ENCODE assay signal across 6 cellular contexts in genomic region chr19:6739884-6740588, GRCh38. TPM values are rescaled to one million over a fixed set of nuclear protein-coding genes. Genes with fewer than 3 reads are reported as not detected.
A peak's percentile ranks its signal among the peaks of the same experiment; 100 is the strongest.
DNase-seq lines count a peak whose midpoint lies in the region; ATAC-seq and TF ChIP-seq lines count a peak whose summit lies in the region.

No MANE protein-coding gene starts in this region.

- intact Hi-C loops in activated T-helper 1 cell treated with anti-CD3 and anti-CD28 coated beads, Interleukin-12 subunit alpha, Interleukin-12 subunit beta, Interleukin-2, Interleukin-4 antibody, amounts not matched to agents 30 ng/mL and 10 ng/mL and 1 ng/mL, durations not matched to agents 14 hours and 24 hours and 36 hours (cut with micrococcal nuclease): loop anchor here (1.0 to 5.0 kb wide), 4 partner anchors 32 to 367 kb away; partner anchors contain the start of genes ALKBH7, TNFSF9 and VAV1
- intact Hi-C loops in lower lobe of right lung (cut with DNase I): no loop called here

- peak overlapping the region; percentile 56 for H3K4me3 ChIP-seq in HL-60 (replicated peaks; ENCODE audit: insufficient read depth, low read length)
- peak overlapping the region; percentile 93 for H3K4me3 ChIP-seq in lower lobe of right lung

- H3K27ac ChIP-seq in HL-60 (replicated peaks) (no peak overlapping the region), lower lobe of right lung (peak overlapping the region; percentile 81)

- peaks cover 20% of the 10 kb centered on the region for H3K36me3 ChIP-seq in lower lobe of right lung

- peaks cover 42% of the 10 kb centered on the region for H3K4me1 Mint-ChIP-seq in activated T-helper 1 cell treated with anti-CD3 and anti-CD28 coated beads, Interleukin-12 subunit alpha, Interleukin-12 subunit beta, Interleukin-2, Interleukin-4 antibody, amounts not matched to agents 30 ng/mL and 10 ng/mL and 1 ng/mL, durations not matched to agents 14 hours and 24 hours and 36 hours (ENCODE audit: low read depth)

- no peaks in the 10 kb centered on the region for H3K27me3 Mint-ChIP-seq in activated T-helper 1 cell treated with anti-CD3 and anti-CD28 coated beads, Interleukin-12 subunit alpha, Interleukin-12 subunit beta, Interleukin-2, Interleukin-4 antibody, amounts not matched to agents 30 ng/mL and 10 ng/mL and 1 ng/mL, durations not matched to agents 14 hours and 24 hours and 36 hours (ENCODE audit: insufficient read depth)

- H3K4me3 Mint-ChIP-seq in activated T-helper 1 cell treated with anti-CD3 and anti-CD28 coated beads, Interleukin-12 subunit alpha, Interleukin-12 subunit beta, Interleukin-2, Interleukin-4 antibody, amounts not matched to agents 30 ng/mL and 10 ng/mL and 1 ng/mL, durations not matched to agents 14 hours and 24 hours and 36 hours: peak overlapping the region; percentile 87

- ATAC-seq in lower lobe of right lung (no peak), GM21737 (IDR thresholded peaks at IDR 0.05; ENCODE audit: unreplicated experiment) (no peak), GM19023 (IDR thresholded peaks at IDR 0.05; ENCODE audit: unreplicated experiment) (no peak)

- H3K27me3 ChIP-seq in HL-60 (ENCODE audit: insufficient read depth, poor library complexity, severe bottlenecking) (no peaks in the 10 kb centered on the region), lower lobe of right lung (ENCODE audit: low read depth) (no peaks in the 10 kb centered on the region)

- peaks cover 26% of the 10 kb centered on the region for H3K36me3 Mint-ChIP-seq in activated T-helper 1 cell treated with anti-CD3 and anti-CD28 coated beads, Interleukin-12 subunit alpha, Interleukin-12 subunit beta, Interleukin-2, Interleukin-4 antibody, amounts not matched to agents 30 ng/mL and 10 ng/mL and 1 ng/mL, durations not matched to agents 14 hours and 24 hours and 36 hours (ENCODE audit: low read depth)

- H3K9me3 Mint-ChIP-seq in activated T-helper 1 cell treated with anti-CD3 and anti-CD28 coated beads, Interleukin-12 subunit alpha, Interleukin-12 subunit beta, Interleukin-2, Interleukin-4 antibody, amounts not matched to agents 30 ng/mL and 10 ng/mL and 1 ng/mL, durations not matched to agents 14 hours and 24 hours and 36 hours: no peaks in the 10 kb centered on the region

- DNase-seq in HL-60 (ENCODE audit: low read depth in 1 of 2, low spot score in 1 of 2) (no peak), lower lobe of right lung (peak; percentile 69), GDM1 (lab: John Stamatoyannopoulos, UW) (no peak)
- DNase-seq in activated T-helper 1 cell treated with anti-CD3 and anti-CD28 coated beads, Interleukin-12 subunit alpha, Interleukin-12 subunit beta, Interleukin-2, Interleukin-4 antibody, amounts not matched to agents 30 ng/mL and 10 ng/mL and 1 ng/mL, durations not matched to agents 14 hours and 24 hours and 36 hours (ENCODE audit: low spot score): no peak

- peak overlapping the region; percentile 63 for H3K27ac Mint-ChIP-seq in activated T-helper 1 cell treated with anti-CD3 and anti-CD28 coated beads, Interleukin-12 subunit alpha, Interleukin-12 subunit beta, Interleukin-2, Interleukin-4 antibody, amounts not matched to agents 30 ng/mL and 10 ng/mL and 1 ng/mL, durations not matched to agents 14 hours and 24 hours and 36 hours

- H3K9me3 ChIP-seq in lower lobe of right lung: no peaks in the 10 kb centered on the region

- H3K4me1 ChIP-seq in lower lobe of right lung: peaks cover 73% of the 10 kb centered on the region

- no peak for TF ChIP-seq CTCF in HL-60 (IDR thresholded peaks at IDR 0.05; ENCODE audit: insufficient read depth, low read length)
- TF ChIP-seq CTCF in lower lobe of right lung (IDR thresholded peaks at IDR 0.05): no peak

RNA-seq across cellular contexts. Expression of gene TRIP10, which starts 0.6 kb away (rescaled TPM):
- total RNA-seq in activated T-helper 1 cell treated with anti-CD3 and anti-CD28 coated beads, Interleukin-12 subunit alpha, Interleukin-12 subunit beta, Interleukin-2, Interleukin-4 antibody, amounts not matched to agents 30 ng/mL and 10 ng/mL and 1 ng/mL, durations not matched to agents 14 hours and 24 hours and 36 hours: 61.2 and 62.0 TPM in 2 replicates
- 65.8 TPM for total RNA-seq in lower lobe of right lung

RNA-seq across cellular contexts. Expression of gene GPR108, which starts 2.7 kb away (rescaled TPM):
- total RNA-seq in activated T-helper 1 cell treated with anti-CD3 and anti-CD28 coated beads, Interleukin-12 subunit alpha, Interleukin-12 subunit beta, Interleukin-2, Interleukin-4 antibody, amounts not matched to agents 30 ng/mL and 10 ng/mL and 1 ng/mL, durations not matched to agents 14 hours and 24 hours and 36 hours: 106 and 108 TPM in 2 replicates
- total RNA-seq in lower lobe of right lung: 87.0 TPM

RNA-seq across cellular contexts. Expression of gene C3, which starts 19.6 kb away (rescaled TPM):
- 6.1 and 7.2 TPM in 2 replicates for total RNA-seq in activated T-helper 1 cell treated with anti-CD3 and anti-CD28 coated beads, Interleukin-12 subunit alpha, Interleukin-12 subunit beta, Interleukin-2, Interleukin-4 antibody, amounts not matched to agents 30 ng/mL and 10 ng/mL and 1 ng/mL, durations not matched to agents 14 hours and 24 hours and 36 hours
- total RNA-seq in lower lobe of right lung: 1,321 TPM

RNA-seq across cellular contexts. Expression of gene SH2D3A, which starts 27.2 kb away (rescaled TPM):
- total RNA-seq in activated T-helper 1 cell treated with anti-CD3 and anti-CD28 coated beads, Interleukin-12 subunit alpha, Interleukin-12 subunit beta, Interleukin-2, Interleukin-4 antibody, amounts not matched to agents 30 ng/mL and 10 ng/mL and 1 ng/mL, durations not matched to agents 14 hours and 24 hours and 36 hours: 15.0 and 15.6 TPM in 2 replicates
- 21.2 TPM for total RNA-seq in lower lobe of right lung

RNA-seq across cellular contexts. Expression of gene VAV1, which starts 32.5 kb away (rescaled TPM):
- 86.8 and 90.4 TPM in 2 replicates for total RNA-seq in activated T-helper 1 cell treated with anti-CD3 and anti-CD28 coated beads, Interleukin-12 subunit alpha, Interleukin-12 subunit beta, Interleukin-2, Interleukin-4 antibody, amounts not matched to agents 30 ng/mL and 10 ng/mL and 1 ng/mL, durations not matched to agents 14 hours and 24 hours and 36 hours
- 36.2 TPM for total RNA-seq in lower lobe of right lung

Comparison
In these comparisons a context has a peak if more than half of its experiments do, and no peak if none do; other contexts are left out.
1. RNA of gene C3, which starts 19.6 kb away (total RNA-seq): 1,321 TPM in lower lobe of right lung (single experiment); 6.1 to 7.2 TPM in activated T-helper 1 cell treated with anti-CD3 and anti-CD28 coated beads, Interleukin-12 subunit alpha, Interleukin-12 subunit beta, Interleukin-2, Interleukin-4 antibody, amounts not matched to agents 30 ng/mL and 10 ng/mL and 1 ng/mL, durations not matched to agents 14 hours and 24 hours and 36 hours; every median in the first group is over 100 times any median in the second.